In genomic region chr20:434661-435419, GRCh38 we compare ENCODE assay signal across 16 cellular contexts. TPM values are rescaled to one million over a fixed set of nuclear protein-coding genes. Genes with fewer than 3 reads are reported as not detected.
DNase-seq lines count a peak whose midpoint lies in the region; ATAC-seq, FAIRE-seq and TF ChIP-seq lines count a peak whose summit lies in the region.
"Had no signal": no experiment of that assay in that cellular context is flagged by ENCODE, and none has a peak within 500 bp of the region (broad histone marks: within the 10 kb centered on the region; RNA-seq: fewer than 3 reads in every experiment).

No MANE protein-coding gene starts in this region.

- DNase-seq in SK-N-SH, result no peak
- DNase-seq in GM12878 (ENCODE audit: low read depth, low spot score), result no peak
- no peak for DNase-seq in natural killer cell treated with Interleukin-12 subunit alpha and Interleukin-12 subunit beta and Interleukin-15 and Interleukin-18, amount 100 ng/mL, for 72 hours (ENCODE audit: low spot score)
- no peak for DNase-seq in hippocampal formation (lab: John Stamatoyannopoulos, UW)
- DNase-seq in NCI-H1105 (lab: John Stamatoyannopoulos, UW), result no peak
- DNase-seq: 8988T; GOT3; Karpas-422; left cardiac atrium; PC-3; right cardiac atrium; stimulated activated CD4-positive, alpha-beta T cell treated with anti-CD3 and anti-CD28 coated beads, Interleukin-2, amount 100 ng/mL, for 48 hours had no signal

- H3K27ac ChIP-seq in SK-N-SH (ENCODE audit: low read depth in 2 of 2, low read length in 1 of 2) (peak overlapping the region in 1 of 2 experiments; percentile 22; a peak in 1 of 4 replicates), HEK293 (ENCODE audit: extremely low read depth, low read depth, low read length) (no peak overlapping the region), GM12878 (ENCODE audit: control insufficient read depth, insufficient read depth) (peak overlapping the region; percentile 92; the same call in 1 of the 2 replicates)

- TF ChIP-seq EP300 in SK-N-SH (IDR thresholded peaks at IDR 0.05; ENCODE audit: borderline replicate concordance in 1 of 2, low read depth in 1 of 2, low read length in 1 of 2), result no peak
- no peak for TF ChIP-seq EP300 in GM12878 (IDR thresholded peaks at IDR 0.05; ENCODE audit: borderline replicate concordance in 1 of 2, control insufficient read depth in 1 of 2, low read depth in 2 of 2, low read length in 2 of 2)

- peaks cover 85 to 90% of the 10 kb centered on the region in 2 donors for H3K4me1 Mint-ChIP-seq in natural killer cell treated with Interleukin-12 subunit alpha and Interleukin-12 subunit beta and Interleukin-15 and Interleukin-18, amount 100 ng/mL, for 72 hours (ENCODE audit: low read depth in 2 of 2)

- no peaks in the 10 kb centered on the region for H3K9me3 Mint-ChIP-seq in natural killer cell treated with Interleukin-12 subunit alpha and Interleukin-12 subunit beta and Interleukin-15 and Interleukin-18, amount 100 ng/mL, for 72 hours
- H3K9me3 Mint-ChIP-seq: activated naive CD4-positive, alpha-beta T cell treated with anti-CD3 and anti-CD28 coated beads, Interleukin-2, amount 50 U/mL, for 72 hours had no signal

- H3K4me1 ChIP-seq in SK-N-SH (ENCODE audit: control insufficient read depth in 1 of 2, insufficient read depth in 2 of 2, low read depth in 1 of 2, low read length in 1 of 2) (peaks cover 0 to 5% of the 10 kb centered on the region in 2 experiments; a peak in 1 of 4 replicates), HEK293 (ENCODE audit: control insufficient read depth, insufficient read depth, low read length) (no peaks in the 10 kb centered on the region; the same call in 1 of the 2 replicates), GM12878 (ENCODE audit: control insufficient read depth, insufficient read depth, low read length) (peaks cover 44% of the 10 kb centered on the region)

- intact Hi-C loops in GM12878 (cut with micrococcal nuclease; ENCODE audit: unreplicated experiment), result no loop called here

- ATAC-seq in SK-N-SH treated with all-trans-retinoic acid at 6 μM for 48 hours (no peak), GM12878 (no peak), GM19467 (IDR thresholded peaks at IDR 0.05; ENCODE audit: unreplicated experiment) (no peak)
- ATAC-seq in natural killer cell treated with Interleukin-12 subunit alpha and Interleukin-12 subunit beta and Interleukin-15 and Interleukin-18, amount 100 ng/mL, for 72 hours, result no peak
- ATAC-seq: activated naive CD4-positive, alpha-beta T cell treated with anti-CD3 and anti-CD28 coated beads, Interleukin-2, amount 50 U/mL, for 72 hours; left cardiac atrium; PC-3; right cardiac atrium had no signal

- no peaks in the 10 kb centered on the region for H3K27me3 ChIP-seq in SK-N-SH (ENCODE audit: insufficient read depth)
- no peaks in the 10 kb centered on the region for H3K27me3 ChIP-seq in GM12878 (replicated peaks in 1 of 2; ENCODE audit: control insufficient read depth in 2 of 2, insufficient read depth in 2 of 2, low read length in 1 of 2)

- no peak for FAIRE-seq in GM12878 (lab: Jason Lieb, UNC)

- in situ Hi-C loops in GM12878 (cut with MboI), result no loop called here

- RAD21 ChIA-PET in GM12878 (lab: Charles Lee; ENCODE audit: unreplicated experiment), result no interaction called here

- POLR2A ChIA-PET in SK-N-SH (lab: Yijun Ruan, JAX), result no interaction called here
- POLR2A ChIA-PET in HEK293 (lab: Yijun Ruan, JAX), result no interaction called here
- POLR2A ChIA-PET in GM12878 (lab: Charles Lee), result interaction anchor here (0.6 kb wide), 2 partner anchors 13 to 157 kb away, joined by 3 to 6 read pairs; no protein-coding TSS in a partner anchor

- H4K20me1 ChIP-seq in SK-N-SH (ENCODE audit: insufficient read depth) (peaks cover 3% of the 10 kb centered on the region; the same call in 1 of the 2 replicates), GM12878 (ENCODE audit: control insufficient read depth, insufficient read depth) (no peaks in the 10 kb centered on the region)

- no peak overlapping the region for H3K9ac ChIP-seq in SK-N-SH
- no peak overlapping the region for H3K9ac ChIP-seq in GM12878 (ENCODE audit: control insufficient read depth, insufficient read depth, low read length)

- H3F3A ChIP-seq in SK-N-SH (replicated peaks; ENCODE audit: insufficient read depth), result peaks cover 16% of the 10 kb centered on the region

- H3K9me3 ChIP-seq in SK-N-SH (no peaks in the 10 kb centered on the region), HEK293 (ENCODE audit: control insufficient read depth, insufficient read depth, low read depth, low read length) (no peaks in the 10 kb centered on the region), GM12878 (replicated peaks; ENCODE audit: control insufficient read depth, insufficient read depth, low read length) (no peaks in the 10 kb centered on the region)

- no peak overlapping the region for H3K4me3 ChIP-seq in SK-N-SH (ENCODE audit: low read depth in 2 of 2, low read length in 1 of 2)
- no peak overlapping the region for H3K4me3 ChIP-seq in HEK293 (ENCODE audit: low read depth, low read length)
- H3K4me3 ChIP-seq in GM12878, result no peak overlapping the region

- TF ChIP-seq RAD21 in SK-N-SH (IDR thresholded peaks at IDR 0.05; ENCODE audit: low read length) (no peak), GM12878 (IDR thresholded peaks at IDR 0.05; ENCODE audit: insufficient read depth, low read depth, low read length) (no peak)

- no peaks in the 10 kb centered on the region for H3K9me2 ChIP-seq in SK-N-SH

- CTCF ChIA-PET in SK-N-SH (lab: Yijun Ruan, JAX) (interaction anchor here (0.6 to 2.2 kb wide), 3 partner anchors 73 to 102 kb away, joined by 3 to 10 read pairs (median 3); no protein-coding TSS in a partner anchor), HEK293 (lab: Yijun Ruan, JAX) (interaction anchor here (0.6 to 1.3 kb wide), 5 partner anchors 11 to 86 kb away, joined by 3 to 5 read pairs (median 3); no protein-coding TSS in a partner anchor), GM12878 (lab: Yijun Ruan, JAX) (no interaction called here)

- TF ChIP-seq POLR2A in GM12878 (IDR thresholded peaks at IDR 0.05; ENCODE audit: low read depth, low read length), result peak; percentile 42; the same call in 1 of the 2 replicates

- H3K36me3 Mint-ChIP-seq in natural killer cell treated with Interleukin-12 subunit alpha and Interleukin-12 subunit beta and Interleukin-15 and Interleukin-18, amount 100 ng/mL, for 72 hours, result peaks cover 19% of the 10 kb centered on the region

- no peaks in the 10 kb centered on the region for H3K27me3 Mint-ChIP-seq in natural killer cell treated with Interleukin-12 subunit alpha and Interleukin-12 subunit beta and Interleukin-15 and Interleukin-18, amount 100 ng/mL, for 72 hours

- TF ChIP-seq CTCF in SK-N-SH (IDR thresholded peaks at IDR 0.05), result no peak
- no peak for TF ChIP-seq CTCF in HEK293 (tag by site-specific recombination; IDR thresholded peaks at IDR 0.05)
- TF ChIP-seq CTCF in GM12878 (IDR thresholded peaks at IDR 0.05 in 2 of 3, conservative IDR thresholded peaks at IDR 0.05 in 1 of 3; ENCODE audit: control insufficient read depth in 2 of 3, extremely low read depth in 1 of 3, insufficient read depth in 1 of 3, low read depth in 3 of 3, low read length in 3 of 3), result no peak

- H3K36me3 ChIP-seq in SK-N-SH (replicated peaks in 1 of 2; ENCODE audit: control insufficient read depth in 1 of 2, insufficient read depth in 2 of 2, low read length in 1 of 2) (peaks cover 31 to 75% of the 10 kb centered on the region in 2 experiments), HEK293 (ENCODE audit: control insufficient read depth in 2 of 2, insufficient read depth in 1 of 2, low read length in 2 of 2) (peaks cover 4 to 86% of the 10 kb centered on the region in 2 experiments), GM12878 (ENCODE audit: control insufficient read depth in 2 of 2, insufficient read depth in 2 of 2, low read length in 1 of 2) (peaks cover 25% of the 10 kb centered on the region in 2 experiments; a peak in 3 of 4 replicates)

- H3K27ac Mint-ChIP-seq in natural killer cell treated with Interleukin-12 subunit alpha and Interleukin-12 subunit beta and Interleukin-15 and Interleukin-18, amount 100 ng/mL, for 72 hours, result peak overlapping the region; percentile 95 to 96

- SMC1A ChIA-PET in GM12878 (lab: Charles Lee; ENCODE audit: uncharacterized antibody, unreplicated experiment), result no interaction called here

- peak overlapping the region; percentile 82 for H3K4me3 Mint-ChIP-seq in natural killer cell treated with Interleukin-12 subunit alpha and Interleukin-12 subunit beta and Interleukin-15 and Interleukin-18, amount 100 ng/mL, for 72 hours

- 94% methylated on average over 10 of the region's 16 CpGs for WGBS in SK-N-SH (ENCODE audit: low lambda C conversion rate)
- WGBS in GM12878 (ENCODE audit: insufficient coverage, insufficient replicate concordance, low lambda C conversion rate, missing lambda C conversion rate), result 84% methylated on average over 16 of the region's 16 CpGs

- no peak overlapping the region for H2AFZ ChIP-seq in SK-N-SH (ENCODE audit: low read depth)
- H2AFZ ChIP-seq in GM12878 (ENCODE audit: control insufficient read depth, low read depth, low read length), result no peak overlapping the region

- H3K79me2 ChIP-seq in SK-N-SH (ENCODE audit: insufficient read depth) (no peaks in the 10 kb centered on the region), GM12878 (ENCODE audit: control insufficient read depth, insufficient read depth, low read length) (no peaks in the 10 kb centered on the region)

- BruUV-seq in GM12878 (replicated peaks; lab: Mats Ljungman, UMichigan), result no TSS peak

- no peak overlapping the region for H3K4me2 ChIP-seq in SK-N-SH
- peak overlapping the region; percentile 72; the same call in 1 of the 2 replicates for H3K4me2 ChIP-seq in GM12878 (ENCODE audit: control insufficient read depth, insufficient read depth)

RNA-seq across cellular contexts. Expression of gene RBCK1, which starts 26.7 kb away (rescaled TPM):
- polyA plus RNA-seq in SK-N-SH (2012; rRNA removed), result 94.3 and 105 TPM in 2 replicates
- 55.2 and 70.2 TPM in 2 replicates for polyA plus RNA-seq in SK-N-SH (2012; cell fraction: cytosol; rRNA removed)
- polyA plus RNA-seq in SK-N-SH (2012; cell fraction: nucleus; rRNA removed), result 264 and 271 TPM in 2 replicates
- 63.8 and 68.9 TPM in 2 replicates for total RNA-seq in GM12878 (2013; cell fraction: nucleolus; rRNA removed)
- total RNA-seq in GM12878 (2014; rRNA removed), result 73.3 and 76.9 TPM in 2 replicates
- total RNA-seq in GM12878 (2014; rRNA removed; fragmentation: Illumina TruSeq; extraction: Trizol), result 34.4 and 39.3 TPM in 2 replicates
- 95.4 and 99.7 TPM in 2 replicates for total RNA-seq in GM12878 (2021)
- 40.2 TPM for polyA plus RNA-seq in GM12878 (2011; ENCODE audit: low read depth)
- polyA plus RNA-seq in GM12878 (2011; rRNA removed), result 73.4 and 75.2 TPM in 2 replicates
- 62.6 and 81.2 TPM in 2 replicates for polyA plus RNA-seq in GM12878 (2011; cell fraction: cytosol; rRNA removed)
- polyA plus RNA-seq in GM12878 (2011; cell fraction: nucleus; rRNA removed), result 188 and 198 TPM in 2 replicates
- 101 and 109 TPM in 2 replicates for polyA plus RNA-seq in GM12878 (2012)
- polyA plus RNA-seq in GM12878 (2014; fragmentation: Illumina TruSeq; extraction: Trizol), result 21.2 and 46.3 TPM in 2 replicates
- 10 to 100 TPM; 14.1 to 18.8 TPM for polyA plus RNA-seq in GM12878 (2014; fragmentation: Nextera tagmentation; extraction: Ambion mirVana)
- polyA plus RNA-seq in GM12878 (2014; rRNA removed), result 93.4 and 102 TPM in 2 replicates
- polyA plus RNA-seq in GM12878 (2016; fragmentation: Nextera tagmentation; extraction: Ambion mirVana), result 10 to 100 TPM; 83.8 to 89.8 TPM
- 36.4 and 37.2 TPM in 2 replicates for polyA minus RNA-seq in GM12878 (2011; rRNA and poly(A)+ RNA removed)
- 27.7 and 30.2 TPM in 2 replicates for polyA minus RNA-seq in GM12878 (2011; cell fraction: cytosol; rRNA and poly(A)+ RNA removed)
- polyA minus RNA-seq in GM12878 (2011; cell fraction: nucleus; rRNA and poly(A)+ RNA removed), result 26.5 and 39.0 TPM in 2 replicates
- 100 to 1,000 TPM; 157 to 159 TPM for total RNA-seq in natural killer cell treated with Interleukin-12 subunit alpha and Interleukin-12 subunit beta and Interleukin-15 and Interleukin-18, amount 100 ng/mL, for 72 hours

RNA-seq across cellular contexts. Expression of gene TBC1D20, which starts 27.5 kb away (rescaled TPM):
- polyA plus RNA-seq in SK-N-SH (2012; rRNA removed), result 27.7 and 37.7 TPM in 2 replicates
- 23.1 and 27.8 TPM in 2 replicates for polyA plus RNA-seq in SK-N-SH (2012; cell fraction: cytosol; rRNA removed)
- 42.6 and 45.1 TPM in 2 replicates for polyA plus RNA-seq in SK-N-SH (2012; cell fraction: nucleus; rRNA removed)
- 32.4 and 37.5 TPM in 2 replicates for total RNA-seq in GM12878 (2013; cell fraction: nucleolus; rRNA removed)
- total RNA-seq in GM12878 (2014; rRNA removed), result 15.0 and 15.1 TPM in 2 replicates
- 9.3 and 9.7 TPM in 2 replicates for total RNA-seq in GM12878 (2014; rRNA removed; fragmentation: Illumina TruSeq; extraction: Trizol)
- total RNA-seq in GM12878 (2021), result 12.8 and 13.2 TPM in 2 replicates
- 8.1 TPM for polyA plus RNA-seq in GM12878 (2011; ENCODE audit: low read depth)
- 12.9 and 16.7 TPM in 2 replicates for polyA plus RNA-seq in GM12878 (2011; rRNA removed)
- 24.3 and 25.1 TPM in 2 replicates for polyA plus RNA-seq in GM12878 (2011; cell fraction: cytosol; rRNA removed)
- 24.3 and 25.9 TPM in 2 replicates for polyA plus RNA-seq in GM12878 (2011; cell fraction: nucleus; rRNA removed)
- polyA plus RNA-seq in GM12878 (2012), result 9.5 and 11.1 TPM in 2 replicates
- 15.2 TPM in 2 replicates for polyA plus RNA-seq in GM12878 (2014; fragmentation: Illumina TruSeq; extraction: Trizol)
- polyA plus RNA-seq in GM12878 (2014; fragmentation: Nextera tagmentation; extraction: Ambion mirVana), result 1 to 10 TPM; 4.3 to 6.8 TPM
- polyA plus RNA-seq in GM12878 (2014; rRNA removed), result 16.8 and 17.9 TPM in 2 replicates
- 1 to 10 TPM; 8.4 to 9.7 TPM for polyA plus RNA-seq in GM12878 (2016; fragmentation: Nextera tagmentation; extraction: Ambion mirVana)
- polyA minus RNA-seq in GM12878 (2011; rRNA and poly(A)+ RNA removed), result 22.0 and 27.6 TPM in 2 replicates
- polyA minus RNA-seq in GM12878 (2011; cell fraction: cytosol; rRNA and poly(A)+ RNA removed), result 6.7 and 9.7 TPM in 2 replicates
- 7.4 and 10.0 TPM in 2 replicates for polyA minus RNA-seq in GM12878 (2011; cell fraction: nucleus; rRNA and poly(A)+ RNA removed)
- 10 to 100 TPM; 46.4 to 56.8 TPM for total RNA-seq in natural killer cell treated with Interleukin-12 subunit alpha and Interleukin-12 subunit beta and Interleukin-15 and Interleukin-18, amount 100 ng/mL, for 72 hours

RNA-seq across cellular contexts. Expression of gene TRIB3, which starts 54.3 kb away (rescaled TPM):
- polyA plus RNA-seq in SK-N-SH (2012; rRNA removed) (13.2 and 16.6 TPM in 2 replicates), GM12878 (2011; rRNA removed) (11.0 and 24.2 TPM in 2 replicates), GM12878 (2014; fragmentation: Illumina TruSeq; extraction: Trizol) (11.9 and 12.1 TPM in 2 replicates), GM12878 (2014; fragmentation: Nextera tagmentation; extraction: Ambion mirVana) (1 to 10 TPM; 2.2 to 8.6 TPM), GM12878 (2014; rRNA removed) (23.3 and 28.2 TPM in 2 replicates), GM12878 (2016; fragmentation: Nextera tagmentation; extraction: Ambion mirVana) (10 to 100 TPM; 23.2 to 26.4 TPM)
- 7.2 and 12.0 TPM in 2 replicates for polyA plus RNA-seq in SK-N-SH (2012; cell fraction: cytosol; rRNA removed)
- polyA plus RNA-seq in SK-N-SH (2012; cell fraction: nucleus; rRNA removed), result 14.4 and 14.8 TPM in 2 replicates
- 7.3 and 7.7 TPM in 2 replicates for total RNA-seq in GM12878 (2013; cell fraction: nucleolus; rRNA removed)
- total RNA-seq in GM12878 (2014; rRNA removed) (30.8 and 34.8 TPM in 2 replicates), GM12878 (2014; rRNA removed; fragmentation: Illumina TruSeq; extraction: Trizol) (10.9 and 11.5 TPM in 2 replicates), GM12878 (2021) (24.7 and 27.3 TPM in 2 replicates)
- 11.3 TPM for polyA plus RNA-seq in GM12878 (2011; ENCODE audit: low read depth)
- 34.0 and 35.7 TPM in 2 replicates for polyA plus RNA-seq in GM12878 (2011; cell fraction: cytosol; rRNA removed)
- 28.7 and 29.6 TPM in 2 replicates for polyA plus RNA-seq in GM12878 (2011; cell fraction: nucleus; rRNA removed)
- 20.6 and 27.2 TPM in 2 replicates for polyA plus RNA-seq in GM12878 (2012)
- polyA minus RNA-seq in GM12878 (2011; rRNA and poly(A)+ RNA removed), result 21.1 and 31.7 TPM in 2 replicates
- polyA minus RNA-seq in GM12878 (2011; cell fraction: cytosol; rRNA and poly(A)+ RNA removed), result 13.4 and 13.8 TPM in 2 replicates
- 5.4 and 8.8 TPM in 2 replicates for polyA minus RNA-seq in GM12878 (2011; cell fraction: nucleus; rRNA and poly(A)+ RNA removed)
- 10 to 100 TPM; 18.0 to 21.6 TPM for total RNA-seq in natural killer cell treated with Interleukin-12 subunit alpha and Interleukin-12 subunit beta and Interleukin-15 and Interleukin-18, amount 100 ng/mL, for 72 hours
